In the genomic region with DNA sequence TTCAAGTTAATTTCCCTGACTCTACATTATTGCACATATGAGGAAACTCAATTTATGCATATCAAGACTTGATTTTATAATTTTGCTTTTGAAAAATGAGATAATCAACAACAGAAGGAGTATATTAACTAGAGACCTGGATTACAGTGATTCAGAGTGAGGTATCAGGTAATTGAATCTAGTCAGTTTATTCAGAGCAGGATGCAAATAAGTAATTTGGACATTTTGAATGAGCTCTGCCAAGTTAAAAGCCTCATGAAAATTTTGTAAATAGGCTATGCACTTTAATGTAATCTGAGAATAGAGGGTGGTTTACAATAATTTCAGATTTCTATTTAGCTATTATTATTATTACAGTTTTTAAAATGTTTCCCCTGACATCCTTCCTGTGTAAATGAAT, we compare ENCODE assay signal across 21 cellular contexts.
"Had no signal": no experiment of that assay in that cellular context is flagged by ENCODE, and none has a peak within 500 bp of the region (broad histone marks: within the 10 kb centered on the region; RNA-seq: fewer than 3 reads in every experiment).

No MANE protein-coding gene starts in this region.

- H3K4me3 ChIP-seq: hepatocyte, pancreas, suprapubic skin, thyroid gland, upper lobe of left lung, uterus had no signal

- H3K27me3 ChIP-seq: foreskin keratinocyte, hepatocyte, pancreas, suprapubic skin, thyroid gland, upper lobe of left lung, uterus had no signal

- H3K4me1 Mint-ChIP-seq: endodermal cell, naive B cell, nephron had no signal

- H3K36me3 ChIP-seq: pancreas, suprapubic skin, thyroid gland, upper lobe of left lung, uterus had no signal

- H3K27ac Mint-ChIP-seq: endodermal cell, naive B cell, nephron, progenitor cell of endocrine pancreas had no signal

- H2AFZ ChIP-seq: hepatocyte had no signal

- H3K4me3 Mint-ChIP-seq: endodermal cell, naive B cell, nephron had no signal

- H3K79me2 ChIP-seq: hepatocyte had no signal

- ATAC-seq: foreskin keratinocyte, pancreas, right cardiac atrium had no signal

- DNase-seq: effector CD4-positive, alpha-beta T cell; endodermal cell; erythroblast; foreskin keratinocyte; kidney glomerular epithelial cell; mesendoderm; naive B cell; occipital lobe; pancreas; right cardiac atrium; small intestine; stimulated activated CD4-positive, alpha-beta T cell treated with anti-CD3 and anti-CD28 coated beads, Interleukin-12 subunit alpha, Interleukin-12 subunit beta, amount 100 ng/mL, for 4 hours; stimulated activated CD4-positive, alpha-beta T cell treated with anti-CD3 and anti-CD28 coated beads, Interleukin-2, amount 100 ng/mL, for 48 hours; stimulated activated naive CD4-positive, alpha-beta T cell treated with Interleukin-2 at 50 U/mL for 16 hours; thyroid gland; upper lobe of left lung; uterus had no signal

- H3K4me2 ChIP-seq: hepatocyte had no signal

- H3K9me3 ChIP-seq: suprapubic skin, thyroid gland, uterus had no signal

- H3K27ac ChIP-seq: foreskin keratinocyte, hepatocyte, pancreas, suprapubic skin, thyroid gland, upper lobe of left lung, uterus had no signal

- H3K27me3 Mint-ChIP-seq: progenitor cell of endocrine pancreas had no signal

- H3K4me1 ChIP-seq: foreskin keratinocyte, pancreas, suprapubic skin, thyroid gland, upper lobe of left lung, uterus had no signal
